Comparison of ENCODE assay signal across 5 cellular contexts in genomic region chr9:128840524-128840923, GRCh38.
"Had no signal": no experiment of that assay in that cellular context is flagged by ENCODE, and none has a peak within 500 bp of the region (broad histone marks: within the 10 kb centered on the region; RNA-seq: fewer than 3 reads in every experiment).

No MANE protein-coding gene starts in this region.

- H3K4me3 ChIP-seq: GM23338 had no signal

- ATAC-seq: GM23338 had no signal

- DNase-seq: H9, HCEC 1CT, KBM-7 had no signal

- H3K27ac ChIP-seq: KMS-11 had no signal

- H3K9ac ChIP-seq: KMS-11 had no signal

- H3K4me2 ChIP-seq: GM23338, KMS-11 had no signal
